8 cellular contexts compared by ENCODE assay signal in the genomic region with DNA sequence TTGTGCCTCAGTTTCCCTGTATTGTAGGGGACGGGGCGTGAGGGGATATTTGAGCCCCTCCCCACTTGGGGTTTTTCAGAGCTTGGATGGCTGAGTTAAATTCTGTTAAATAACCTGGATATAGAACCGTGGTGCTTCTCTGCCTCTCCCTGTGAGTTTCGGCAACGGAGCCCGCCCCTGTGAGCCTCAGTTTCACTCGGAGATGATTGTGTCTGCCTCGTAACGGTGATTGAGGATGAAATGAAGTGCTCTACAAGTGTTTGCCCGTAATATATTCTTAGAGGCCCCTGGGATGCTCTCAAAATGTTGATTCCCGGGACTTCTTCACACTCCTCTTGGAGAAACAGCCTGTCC. TPM values are rescaled to one million over a fixed set of nuclear protein-coding genes. Genes with fewer than 3 reads are reported as not detected.
DNase-seq lines count a peak whose midpoint lies in the region; ATAC-seq and TF ChIP-seq lines count a peak whose summit lies in the region.

No MANE protein-coding gene starts in this region.

- intact Hi-C loops in esophagus squamous epithelium (cut with DNase I) (no loop called here), psoas muscle (cut with DNase I) (loop anchor here (5.0 kb wide), 3 partner anchors 36 to 106 kb away; a partner anchor contains a TSS)

- H3K36me3 ChIP-seq in SJSA1 = peaks cover 29% of the 10 kb centered on the region
- H3K36me3 ChIP-seq in esophagus squamous epithelium = peaks cover 0 to 17% (median 0%) of the 10 kb centered on the region in 3 donors
- H3K36me3 ChIP-seq in psoas muscle (ENCODE audit: insufficient read depth in 1 of 2, low read depth in 1 of 2) = peaks cover 0 to 12% of the 10 kb centered on the region in 2 donors

- H3K4me3 ChIP-seq in SJSA1 = peak overlapping the region; percentile 62
- peak overlapping the region; percentile 57 to 93 (median 84) for H3K4me3 ChIP-seq in esophagus squamous epithelium
- H3K4me3 ChIP-seq in psoas muscle = peak overlapping the region; percentile 88

- TF ChIP-seq POLR2A in GM18505 (IDR thresholded peaks at IDR 0.05; ENCODE audit: borderline replicate concordance, extremely low read depth, insufficient read depth, insufficient read length) (no peak), esophagus squamous epithelium (IDR thresholded peaks at IDR 0.05) (no peak)

- no peaks in the 10 kb centered on the region for H3K27me3 ChIP-seq in SJSA1 (replicated peaks)
- no peaks in the 10 kb centered on the region for H3K27me3 ChIP-seq in esophagus squamous epithelium
- H3K27me3 ChIP-seq in psoas muscle (ENCODE audit: insufficient read depth in 3 of 3, low read length in 2 of 3) = no peaks in the 10 kb centered on the region

- H3K4me1 ChIP-seq in SJSA1 (replicated peaks) (peaks cover 4% of the 10 kb centered on the region; the same call in 1 of the 2 replicates), esophagus squamous epithelium (peaks cover 5 to 41% (median 14%) of the 10 kb centered on the region in 3 donors), psoas muscle (peaks cover 18% of the 10 kb centered on the region)

- H3K9me3 ChIP-seq in SJSA1 (replicated peaks) (no peaks in the 10 kb centered on the region), esophagus squamous epithelium (no peaks in the 10 kb centered on the region), psoas muscle (no peaks in the 10 kb centered on the region)

- ATAC-seq in GM18505 (IDR thresholded peaks at IDR 0.05; ENCODE audit: unreplicated experiment) (peak; percentile 4), psoas muscle (peak in 3 of 4 donors; percentile 4 to 12 (median 7)), HG02870 (IDR thresholded peaks at IDR 0.05; ENCODE audit: unreplicated experiment) (no peak)

- DNase-seq in SJSA1 (ENCODE audit: low read depth in 1 of 2, low spot score in 2 of 2) (no peak), esophagus squamous epithelium (lab: John Stamatoyannopoulos, UW) (no peak), psoas muscle (no peak), RKO (ENCODE audit: low spot score) (no peak), kidney glomerular epithelial cell (lab: John Stamatoyannopoulos, UW) (no peak)
- no peak for DNase-seq in stimulated activated CD4-positive, alpha-beta T cell treated with anti-CD3 and anti-CD28 coated beads, Interleukin-4, amount 100 ng/mL, for 24 hours

- H3K27ac ChIP-seq in SJSA1 (peak overlapping the region; percentile 24), esophagus squamous epithelium (peak overlapping the region; percentile 87 to 98 (median 96)), psoas muscle (peak overlapping the region; percentile 93)

- TF ChIP-seq CTCF in esophagus squamous epithelium (IDR thresholded peaks at IDR 0.05) = no peak
- TF ChIP-seq CTCF in psoas muscle (IDR thresholded peaks at IDR 0.05) = no peak

- WGBS in esophagus squamous epithelium, 2 donors = 1 to 2% methylated on average over 6 to 11 of the region's 11 CpGs
- WGBS in psoas muscle, 3 donors = 6 to 9% (median 6%) methylated on average over 11 of the region's 11 CpGs

RNA-seq across cellular contexts. Expression of a gene that starts 0.5 kb away (rescaled TPM):
- 88.0 and 89.8 TPM in 2 replicates for total RNA-seq in SJSA1 (2014; rRNA removed; shearing (Covaris generic))
- total RNA-seq in esophagus squamous epithelium = 100 to 1,000 TPM in 1 of 4 donors, 10 to 100 TPM in 3; 65.5 to 104 (median 83.5) TPM
- 10 to 100 TPM; 38.9 to 76.5 (median 50.8) TPM for total RNA-seq in psoas muscle
- polyA plus RNA-seq in psoas muscle = 100 to 1,000 TPM in 2 of 3 donors, 10 to 100 TPM in 1; 84.6 to 144 (median 122) TPM

RNA-seq across cellular contexts. Expression of a gene that starts 13.5 kb away (rescaled TPM):
- 745 and 1,061 TPM in 2 replicates for total RNA-seq in SJSA1 (2014; rRNA removed; shearing (Covaris generic))
- total RNA-seq in esophagus squamous epithelium (100 to 1,000 TPM; 445 to 799 (median 753) TPM), psoas muscle (1,000 to 10,000 TPM in 2 of 4 donors, 100 to 1,000 TPM in 2; 979 to 1,082 (median 1,028) TPM)
- 1,000 to 10,000 TPM in 2 of 3 donors, 100 to 1,000 TPM in 1; 877 to 1,553 (median 1,005) TPM for polyA plus RNA-seq in psoas muscle

RNA-seq across cellular contexts. Expression of a gene that starts 14.8 kb away (rescaled TPM):
- 212 and 288 TPM in 2 replicates for total RNA-seq in SJSA1 (2014; rRNA removed; shearing (Covaris generic))
- total RNA-seq in esophagus squamous epithelium = 100 to 1,000 TPM; 132 to 273 (median 247) TPM
- total RNA-seq in psoas muscle = 100 to 1,000 TPM in 2 of 4 donors, 10 to 100 TPM in 2; 94.4 to 137 (median 113) TPM
- polyA plus RNA-seq in psoas muscle = 100 to 1,000 TPM in 2 of 3 donors, 10 to 100 TPM in 1; 92.8 to 143 (median 138) TPM

RNA-seq across cellular contexts. Expression of a gene that starts 30.4 kb away (rescaled TPM):
- 84.0 and 198 TPM in 2 replicates for total RNA-seq in SJSA1 (2014; rRNA removed; shearing (Covaris generic))
- total RNA-seq in esophagus squamous epithelium (10 to 100 TPM; 46.8 to 69.0 (median 56.6) TPM), psoas muscle (100 to 1,000 TPM in 1 of 4 donors, 10 to 100 TPM in 3; 52.1 to 105 (median 92.0) TPM)
- 100 to 1,000 TPM in 1 of 3 donors, 10 to 100 TPM in 2; 67.7 to 105 (median 80.7) TPM for polyA plus RNA-seq in psoas muscle

RNA-seq across cellular contexts. Expression of a gene that starts 36.3 kb away (rescaled TPM):
- total RNA-seq in SJSA1 (2014; rRNA removed; shearing (Covaris generic)) = 14.3 and 14.8 TPM in 2 replicates
- total RNA-seq in esophagus squamous epithelium (10 to 100 TPM in 2 of 4 donors, 1 to 10 TPM in 2; 5.9 to 12.8 (median 9.9) TPM), psoas muscle (10 to 100 TPM; 17.5 to 40.2 (median 24.9) TPM)
- polyA plus RNA-seq in psoas muscle = 10 to 100 TPM in 1 of 3 donors, 1 to 10 TPM in 2; 7.5 to 12.3 (median 9.2) TPM

Comparison
In these comparisons a context has a peak if more than half of its experiments do, and no peak if none do; other contexts are left out.
1. H3K27ac ChIP-seq: peak in every context shown above with its lines; median percentile 96 in esophagus squamous epithelium; 93 in psoas muscle; 24 in SJSA1.